30 cellular contexts compared by ENCODE assay signal in the genomic region with DNA sequence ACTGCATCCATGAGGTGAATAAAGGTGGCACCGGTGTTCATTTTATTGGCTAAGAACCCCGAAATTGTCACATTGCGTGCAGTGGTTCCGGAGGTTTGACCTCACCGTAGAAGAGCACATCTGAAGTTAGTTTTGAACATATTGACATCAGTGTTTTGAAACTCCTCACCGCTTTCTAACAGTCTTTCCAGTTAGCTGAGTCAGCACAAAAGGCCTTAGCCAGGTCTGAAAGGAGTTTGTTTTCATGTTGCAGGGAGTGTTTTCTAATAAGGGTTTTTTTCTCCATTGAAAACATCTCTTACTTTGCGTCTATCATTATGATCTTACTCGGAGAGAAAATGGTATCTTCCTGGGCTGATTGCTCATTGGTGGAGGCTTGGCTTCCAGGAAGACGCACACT.
"Had no signal": no experiment of that assay in that cellular context is flagged by ENCODE, and none has a peak within 500 bp of the region (broad histone marks: within the 10 kb centered on the region; RNA-seq: fewer than 3 reads in every experiment).

No MANE protein-coding gene starts in this region.

- H3K4me1 ChIP-seq: adrenal gland, body of pancreas, breast epithelium had no signal

- DNase-seq: activated B cell treated with CpG ODN at 0.5 μM for 24 hours; activated CD4-positive, alpha-beta memory T cell treated with anti-CD3 and anti-CD28 coated beads, Interleukin-2, amount 10 ng/mL, durations not matched to agents 7 days and 5 days; activated CD4-positive, alpha-beta T cell treated with anti-CD3 and anti-CD28 coated beads for 48 hours; activated CD4-positive, CD25-positive, alpha-beta regulatory T cell treated with anti-CD3 and anti-CD28 coated beads, Interleukin-2, amount 50 U/mL, for 72 hours; activated gamma-delta T cell treated with Interleukin-2 at 50 U/mL for 16 hours; activated naive CD4-positive, alpha-beta T cell treated with anti-CD3 and anti-CD28 coated beads for 36 hours; activated T-cell treated with anti-CD3 and anti-CD28 coated beads, Interleukin-2, amount 50 U/mL, for 24 hours; adrenal gland; body of pancreas; Karpas-422; KBM-7; MG63; NCI-H1048; NCI-H1105 treated with DMSO at 0.1 percent for 48 hours; NCI-H1436; NCI-H1694; NCI-H2029; NCI-H510A; NCI-H526; NCI-H748 treated with DMSO at 0.1 percent for 48 hours; NK-92 treated with Interleukin-12 subunit alpha and Interleukin-12 subunit beta, amount 100 ng/mL, for 24 hours; PC-9; Right ventricle myocardium superior; SW 1271; T-helper 1 cell; T-helper 2 cell; T-helper 9 cell had no signal

- H3K4me2 ChIP-seq: PC-9 had no signal

- H3K27me3 ChIP-seq: adrenal gland, body of pancreas, breast epithelium, MG63 had no signal

- ATAC-seq: activated naive CD4-positive, alpha-beta T cell treated with anti-CD3 and anti-CD28 coated beads, Interleukin-2, amount 50 U/mL, for 72 hours; body of pancreas had no signal

- H2AFZ ChIP-seq: PC-9 had no signal

- H3K9me3 ChIP-seq: adrenal gland, body of pancreas, breast epithelium, MG63 had no signal

- H3K27ac ChIP-seq: adrenal gland, body of pancreas, breast epithelium, PC-9, VCaP had no signal

- H3K36me3 ChIP-seq: adrenal gland, breast epithelium, MG63 had no signal

- H3K4me3 ChIP-seq: adrenal gland, body of pancreas, breast epithelium, MG63, PC-9 had no signal
